In the genomic region with DNA sequence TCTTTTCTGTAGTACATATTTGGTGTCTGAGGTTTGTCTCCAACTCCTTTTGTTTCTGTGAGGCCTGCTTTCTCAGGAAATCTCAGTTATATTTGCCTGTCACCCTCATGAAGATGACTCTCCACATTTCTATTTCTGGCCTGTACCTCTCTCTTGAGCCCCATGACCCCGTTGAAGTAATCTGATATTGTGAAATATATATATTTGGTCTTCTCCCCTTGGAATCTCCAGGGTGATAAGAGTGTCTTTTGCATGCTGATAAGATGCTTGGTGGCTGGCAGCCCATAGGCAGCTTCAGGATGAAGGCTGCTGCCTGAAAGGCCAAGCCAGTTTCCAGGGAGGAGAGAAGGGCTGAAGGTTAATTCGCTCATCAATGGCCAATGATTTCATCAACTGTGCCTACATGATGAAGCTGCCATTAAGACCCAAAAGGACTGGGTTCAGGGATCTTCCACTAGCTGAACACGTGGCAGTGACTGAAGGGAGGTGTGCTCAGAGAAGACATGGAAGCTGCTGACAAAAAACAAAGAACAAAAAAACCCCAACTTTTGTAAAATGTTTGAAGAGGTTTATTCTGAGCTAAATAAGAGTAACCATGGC, we compare ENCODE assay signal across 1 cellular context.
TF ChIP-seq lines count a peak whose summit lies in the region.

No MANE protein-coding gene starts in this region.

TF ChIP-seq in endothelial cell of umbilical vein, 7 proteins besides CTCF, POLR2A, EP300 and RAD21:
- no peak for TF ChIP-seq POLR2AphosphoS5 (IDR thresholded peaks at IDR 0.05; ENCODE audit: insufficient read depth, low read depth, low read length)
- TF ChIP-seq, protein P1, sequence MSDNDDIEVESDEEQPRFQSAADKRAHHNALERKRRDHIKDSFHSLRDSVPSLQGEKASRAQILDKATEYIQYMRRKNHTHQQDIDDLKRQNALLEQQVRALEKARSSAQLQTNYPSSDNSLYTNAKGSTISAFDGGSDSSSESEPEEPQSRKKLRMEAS (IDR thresholded peaks at IDR 0.05; ENCODE audit: insufficient read depth, insufficient read length) = no peak
- TF ChIP-seq JUN (IDR thresholded peaks at IDR 0.05; ENCODE audit: borderline replicate concordance, insufficient read depth, insufficient read length, low read depth) = no peak
- no peak for TF ChIP-seq EZH2 (IDR thresholded peaks at IDR 0.05; ENCODE audit: borderline replicate concordance, low read depth, low read length, severe bottlenecking)
- TF ChIP-seq MYC (IDR thresholded peaks at IDR 0.05; ENCODE audit: low read depth, low read length) = no peak
- no peak for TF ChIP-seq GATA2 (IDR thresholded peaks at IDR 0.05; ENCODE audit: insufficient read depth, insufficient read length, low read depth, low read length)
- TF ChIP-seq FOS (IDR thresholded peaks at IDR 0.05; ENCODE audit: borderline replicate concordance, insufficient read depth, low read length) = no peak
